Comparison of ENCODE assay signal across 16 cellular contexts in the genomic region with DNA sequence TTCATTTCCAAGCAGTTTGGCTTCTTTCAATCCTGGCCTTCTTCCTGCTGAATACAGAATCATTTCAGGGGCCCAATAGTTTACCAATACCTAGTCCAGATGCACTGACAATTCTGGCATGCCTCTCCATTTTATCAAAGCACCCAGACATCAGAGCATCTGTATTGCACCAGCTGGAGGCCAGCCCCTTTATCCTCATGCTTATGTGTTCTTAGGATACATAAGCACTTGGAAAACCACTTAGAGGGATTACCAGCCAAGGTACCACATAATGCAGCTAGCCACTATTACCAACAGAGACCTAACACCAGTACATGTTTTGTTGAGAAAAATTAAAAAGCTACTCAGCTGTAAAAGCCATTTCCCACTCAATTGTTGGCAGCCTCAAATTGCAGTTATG.
"Had no signal": no experiment of that assay in that cellular context is flagged by ENCODE, and none has a peak within 500 bp of the region (broad histone marks: within the 10 kb centered on the region; RNA-seq: fewer than 3 reads in every experiment).

No MANE protein-coding gene starts in this region.

- DNase-seq: activated CD4-positive, alpha-beta T cell treated with anti-CD3 and anti-CD28 coated beads, Interleukin-2, amount 50 U/mL, for 4 hours; activated CD4-positive, CD25-positive, alpha-beta regulatory T cell treated with anti-CD3 and anti-CD28 coated beads, Interleukin-2, amount 50 U/mL, for 72 hours; activated naive CD4-positive, alpha-beta T cell treated with anti-CD3 and anti-CD28 coated beads for 36 hours; activated naive CD8-positive, alpha-beta T cell treated with anti-CD3 and anti-CD28 coated beads, Interleukin-2, amount 50 U/mL, for 24 hours; effector memory CD4-positive, alpha-beta T cell; foreskin fibroblast; glutamatergic neuron; hypothalamus; kidney; left ventricle myocardium inferior; mucosa of descending colon; retina had no signal

- H3K27me3 Mint-ChIP-seq: activated naive CD8-positive, alpha-beta T cell treated with anti-CD3 and anti-CD28 coated beads, Interleukin-2, amount 50 U/mL, for 24 hours; dendritic cell treated with granulocyte-macrophage colony-stimulating factor and Interleukin-4, amounts not matched to agents 40 ng/mL and 50 ng/mL, for 4 days had no signal

- FAIRE-seq: kidney had no signal

- H3K4me1 Mint-ChIP-seq: activated naive CD8-positive, alpha-beta T cell treated with anti-CD3 and anti-CD28 coated beads, Interleukin-2, amount 50 U/mL, for 24 hours; naive thymus-derived CD8-positive, alpha-beta T cell; stimulated activated effector memory CD8-positive, alpha-beta T cell treated with anti-CD3 and anti-CD28 coated beads, Interleukin-12 subunit alpha, Interleukin-12 subunit beta, amount 100 ng/mL, for 72 hours had no signal

- H3K4me3 Mint-ChIP-seq: activated naive CD4-positive, alpha-beta T cell treated with anti-CD3 and anti-CD28 coated beads for 36 hours; activated naive CD8-positive, alpha-beta T cell treated with anti-CD3 and anti-CD28 coated beads, Interleukin-2, amount 50 U/mL, for 24 hours; dendritic cell treated with granulocyte-macrophage colony-stimulating factor and Interleukin-4, amounts not matched to agents 40 ng/mL and 50 ng/mL, for 4 days; naive thymus-derived CD8-positive, alpha-beta T cell; stimulated activated effector memory CD8-positive, alpha-beta T cell treated with anti-CD3 and anti-CD28 coated beads, Interleukin-12 subunit alpha, Interleukin-12 subunit beta, amount 100 ng/mL, for 72 hours had no signal

- H3K27ac Mint-ChIP-seq: activated naive CD4-positive, alpha-beta T cell treated with anti-CD3 and anti-CD28 coated beads for 36 hours; activated naive CD8-positive, alpha-beta T cell treated with anti-CD3 and anti-CD28 coated beads, Interleukin-2, amount 50 U/mL, for 24 hours; activated T-helper 2 cell treated with anti-CD3 and anti-CD28 coated beads, Interferon-gamma antibody, Interleukin-2, Interleukin-4, amounts not matched to agents 10 μg/mL and 5 μg/mL and 100 μg/mL, durations not matched to agents 14 hours and 24 hours and 36 hours; dendritic cell treated with granulocyte-macrophage colony-stimulating factor and Interleukin-4, amounts not matched to agents 40 ng/mL and 50 ng/mL, for 4 days; naive thymus-derived CD8-positive, alpha-beta T cell; stimulated activated effector memory CD8-positive, alpha-beta T cell treated with anti-CD3 and anti-CD28 coated beads, Interleukin-12 subunit alpha, Interleukin-12 subunit beta, amount 100 ng/mL, for 72 hours had no signal

- ATAC-seq: activated naive CD8-positive, alpha-beta T cell treated with anti-CD3 and anti-CD28 coated beads, Interleukin-2, amount 50 U/mL, for 24 hours; mucosa of descending colon; naive thymus-derived CD8-positive, alpha-beta T cell; stimulated activated effector memory CD8-positive, alpha-beta T cell treated with anti-CD3 and anti-CD28 coated beads, Interleukin-12 subunit alpha, Interleukin-12 subunit beta, amount 100 ng/mL, for 72 hours had no signal

- H3K36me3 Mint-ChIP-seq: stimulated activated effector memory CD8-positive, alpha-beta T cell treated with anti-CD3 and anti-CD28 coated beads, Interleukin-12 subunit alpha, Interleukin-12 subunit beta, amount 100 ng/mL, for 72 hours had no signal
